Comparison of ENCODE assay signal across 8 cellular contexts in the genomic region with DNA sequence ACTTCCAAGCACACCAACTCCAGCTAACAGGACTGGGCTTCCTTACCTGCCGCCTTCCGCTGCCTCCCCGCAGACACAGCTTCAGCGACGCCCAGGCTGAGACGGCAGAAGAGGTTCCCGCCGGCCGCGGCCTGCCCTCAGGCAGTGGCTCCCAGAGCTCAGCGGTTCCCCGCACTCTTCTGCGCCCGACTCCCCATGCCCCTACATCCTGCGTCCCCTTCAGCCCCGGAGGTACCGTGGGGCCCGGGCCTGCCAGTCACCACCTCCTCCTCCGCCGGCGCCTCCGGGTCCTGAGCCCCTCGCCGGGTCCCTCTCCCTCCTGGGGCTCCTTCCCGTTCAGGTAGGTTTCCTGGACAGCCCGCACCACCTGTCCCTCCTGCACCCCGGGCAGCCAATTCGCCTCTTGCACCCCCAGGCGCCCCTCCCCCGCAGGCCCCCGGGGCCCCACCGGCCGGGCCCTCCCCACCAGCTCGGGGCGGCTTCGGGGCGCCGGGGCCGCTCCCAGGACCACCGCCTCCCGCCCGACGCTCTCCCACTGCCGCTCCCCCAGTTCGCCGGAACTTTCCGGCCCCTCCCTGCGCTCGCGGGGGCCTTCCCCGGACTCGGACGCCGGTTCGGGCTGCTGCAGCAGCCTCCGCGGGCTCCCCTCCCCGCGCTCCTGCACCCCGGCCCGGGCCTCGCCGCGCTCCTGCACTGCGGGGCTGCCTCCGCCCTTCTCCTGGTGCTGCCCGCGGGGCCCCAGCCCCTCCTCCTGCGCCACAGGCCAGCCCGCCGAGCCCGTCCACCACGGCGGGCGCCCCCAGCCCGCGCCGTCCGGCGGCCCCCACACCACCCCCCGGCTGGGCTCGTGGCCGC. TPM values are rescaled to one million over a fixed set of nuclear protein-coding genes. Genes with fewer than 3 reads are reported as not detected.
DNase-seq lines count a peak whose midpoint lies in the region; ATAC-seq, FAIRE-seq and TF ChIP-seq lines count a peak whose summit lies in the region.

Gene TNK2 (minus strand): TSS at position 113 of the 855 bp plus-strand sequence. CDS start 19,963 bp downstream, outside the sequence.

- no peaks in the 10 kb centered on the region for H3K9me3 Mint-ChIP-seq in nephron

- peak within 1 kb of the TSS in 2 of 3 experiments; percentile 71 to 72 for H3K27ac Mint-ChIP-seq in nephron

- FAIRE-seq in urothelium cell line (lab: Jason Lieb, UNC) = no peak

- H3K27me3 Mint-ChIP-seq in nephron (ENCODE audit: low read depth) = peaks cover 25% of the 10 kb centered on the region

- peaks cover 31% of the 10 kb centered on the region for H3K4me1 Mint-ChIP-seq in nephron

- TF ChIP-seq CTCF in nephron (IDR thresholded peaks at IDR 0.05; ENCODE audit: unreplicated experiment in 3 of 3) = no peak

- peaks cover 3% of the 10 kb centered on the region for H3K36me3 Mint-ChIP-seq in nephron (ENCODE audit: low read depth)

- peak within 1 kb of the TSS; percentile 87 to 89 (median 87) for H3K4me3 Mint-ChIP-seq in nephron

- DNase-seq in COR-L47 (lab: John Stamatoyannopoulos, UW) (peak; percentile 30), LHCN-M2 (ENCODE audit: low read depth) (no peak), activated T-cell treated with anti-CD3 and anti-CD28 coated beads for 48 hours (ENCODE audit: low read depth) (peak; percentile 36), urothelium cell line (ENCODE audit: low spot score) (peak; percentile 36), NCI-H2029 treated with DMSO at 0.1 percent for 48 hours (lab: John Stamatoyannopoulos, UW) (no peak)

- ATAC-seq in GM21529 (IDR thresholded peaks at IDR 0.05; ENCODE audit: unreplicated experiment) = peak; percentile 12
- peak; percentile 0 for ATAC-seq in esophagus mucosa

RNA-seq across cellular contexts. Expression of gene TNK2, which starts in this region (rescaled TPM):
- total RNA-seq in LHCN-M2 (2014; rRNA removed) (8.6 and 10.7 TPM in 2 replicates), esophagus mucosa (42.6 TPM)
- 36.8 TPM for polyA plus RNA-seq in LHCN-M2 (2012)

Comparison
In these comparisons a context has a peak if more than half of its experiments do, and no peak if none do; other contexts are left out.
1. DNase-seq: peak in COR-L47 (single experiment), activated T-cell treated with anti-CD3 and anti-CD28 coated beads for 48 hours (single experiment) and urothelium cell line (single experiment); none in LHCN-M2 (single experiment) and NCI-H2029 treated with DMSO at 0.1 percent for 48 hours (single experiment).